ENCODE assay signal across 31 cellular contexts in genomic region chr7:99254390-99254789, GRCh38. TPM values are rescaled to one million over a fixed set of nuclear protein-coding genes. Genes with fewer than 3 reads are reported as not detected.
"Had no signal": no experiment of that assay in that cellular context is flagged by ENCODE, and none has a peak within 500 bp of the region (broad histone marks: within the 10 kb centered on the region; RNA-seq: fewer than 3 reads in every experiment).

No MANE protein-coding gene starts in this region.

- H3K9me3 ChIP-seq: esophagus squamous epithelium, gastrocnemius medialis, heart left ventricle, left lung, prostate gland, right atrium auricular region, sigmoid colon, testis, tibial artery, upper lobe of left lung had no signal

- FAIRE-seq: colon, urothelium cell line had no signal

- H3K9me3 Mint-ChIP-seq: naive thymus-derived CD8-positive, alpha-beta T cell; nephron progenitor cell; stimulated activated effector memory CD8-positive, alpha-beta T cell treated with anti-CD3 and anti-CD28 coated beads, Interleukin-12 subunit alpha, Interleukin-12 subunit beta, amount 100 ng/mL, for 72 hours had no signal

- ATAC-seq: gastrocnemius medialis; heart left ventricle; left cardiac atrium; left lung; naive thymus-derived CD8-positive, alpha-beta T cell; stimulated activated effector memory CD8-positive, alpha-beta T cell treated with anti-CD3 and anti-CD28 coated beads, Interleukin-12 subunit alpha, Interleukin-12 subunit beta, amount 100 ng/mL, for 72 hours had no signal

- H3K4me3 ChIP-seq: dorsolateral prefrontal cortex, esophagus squamous epithelium, gastrocnemius medialis, heart left ventricle, hepatocyte, left lung, prostate gland, right atrium auricular region, sigmoid colon, testis, tibial artery, upper lobe of left lung had no signal

- H3K36me3 ChIP-seq: esophagus squamous epithelium, gastrocnemius medialis, heart left ventricle, left lung, prostate gland, right atrium auricular region, sigmoid colon, tibial artery, upper lobe of left lung had no signal

- H3K27me3 ChIP-seq: dorsolateral prefrontal cortex, esophagus squamous epithelium, hepatocyte, left lung, right atrium auricular region, testis, tibial artery, upper lobe of left lung had no signal

- H3K27ac Mint-ChIP-seq: naive thymus-derived CD8-positive, alpha-beta T cell; nephron progenitor cell; stimulated activated effector memory CD8-positive, alpha-beta T cell treated with anti-CD3 and anti-CD28 coated beads, Interleukin-12 subunit alpha, Interleukin-12 subunit beta, amount 100 ng/mL, for 72 hours had no signal

- H3K36me3 Mint-ChIP-seq: naive thymus-derived CD8-positive, alpha-beta T cell; stimulated activated effector memory CD8-positive, alpha-beta T cell treated with anti-CD3 and anti-CD28 coated beads, Interleukin-12 subunit alpha, Interleukin-12 subunit beta, amount 100 ng/mL, for 72 hours had no signal

- DNase-seq: dorsolateral prefrontal cortex; effector CD4-positive, alpha-beta T cell; esophagus squamous epithelium; gastrocnemius medialis; left cardiac atrium; left lung; naive thymus-derived CD8-positive, alpha-beta T cell; nephron progenitor cell; nucleus accumbens; sigmoid colon; stimulated activated CD4-positive, alpha-beta T cell treated with anti-CD3 and anti-CD28 coated beads, Interleukin-2, amount 100 ng/mL, for 24 hours; stimulated activated CD4-positive, alpha-beta T cell treated with anti-CD3 and anti-CD28 coated beads, Interleukin-4, amount 100 ng/mL, for 24 hours; stimulated activated naive CD4-positive, alpha-beta T cell treated with Interleukin-2 at 50 U/mL for 16 hours; substantia nigra; testis; tibial artery; upper lobe of left lung had no signal

- H3K4me1 ChIP-seq: gastrocnemius medialis, heart left ventricle, left lung, prostate gland, right atrium auricular region, sigmoid colon, testis, upper lobe of left lung had no signal

- H3K27ac ChIP-seq: dorsolateral prefrontal cortex, gastrocnemius medialis, heart left ventricle, hepatocyte, left lung, prostate gland, right atrium auricular region, sigmoid colon, testis, tibial artery, upper lobe of left lung had no signal

- H3K4me3 Mint-ChIP-seq: naive thymus-derived CD8-positive, alpha-beta T cell; nephron progenitor cell; stimulated activated effector memory CD8-positive, alpha-beta T cell treated with anti-CD3 and anti-CD28 coated beads, Interleukin-12 subunit alpha, Interleukin-12 subunit beta, amount 100 ng/mL, for 72 hours had no signal

- H3K4me1 Mint-ChIP-seq: naive thymus-derived CD8-positive, alpha-beta T cell; stimulated activated effector memory CD8-positive, alpha-beta T cell treated with anti-CD3 and anti-CD28 coated beads, Interleukin-12 subunit alpha, Interleukin-12 subunit beta, amount 100 ng/mL, for 72 hours had no signal

RNA-seq across cellular contexts. Expression of gene MYH16, which starts 18.2 kb away (rescaled TPM):
- total RNA-seq: cerebellum; gastrocnemius medialis; heart left ventricle; left cardiac atrium; left lung; lower leg skin; mesenteric fat pad; myocyte; naive thymus-derived CD8-positive, alpha-beta T cell; osteocyte; right atrium auricular region; sigmoid colon; skeletal muscle tissue had no signal
- polyA plus RNA-seq: heart left ventricle; hepatocyte; naive thymus-derived CD8-positive, alpha-beta T cell had no signal

RNA-seq across cellular contexts. Expression of gene KPNA7, which starts 46.5 kb away (rescaled TPM):
- total RNA-seq: cerebellum, epithelial cell of proximal tubule, gastrocnemius medialis, heart left ventricle, left cardiac atrium, mesenteric fat pad, myocyte, osteocyte, right atrium auricular region, sigmoid colon, skeletal muscle tissue had no signal
- polyA plus RNA-seq: heart left ventricle; naive thymus-derived CD8-positive, alpha-beta T cell had no signal
